26 cellular contexts compared by ENCODE assay signal in the genomic region with DNA sequence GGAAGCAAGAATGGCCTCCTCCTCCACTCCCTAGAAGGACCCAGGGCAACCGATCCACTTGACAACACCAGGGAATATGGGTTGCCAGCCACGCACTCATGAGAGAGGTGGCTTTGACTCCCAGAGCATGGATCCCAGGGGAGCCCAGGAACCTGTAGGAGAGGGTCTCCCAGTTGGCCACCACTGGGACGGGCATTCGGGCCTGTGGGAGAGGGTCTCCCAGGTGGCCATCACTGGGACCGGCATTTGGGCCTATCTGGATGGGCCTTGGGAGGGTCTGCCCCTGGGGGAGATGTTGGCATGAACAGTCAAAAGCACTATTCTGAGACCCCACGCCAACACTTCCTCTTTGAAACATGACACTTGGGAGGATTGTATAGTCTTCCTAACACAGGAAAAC. TPM values are rescaled to one million over a fixed set of nuclear protein-coding genes. Genes with fewer than 3 reads are reported as not detected.
DNase-seq lines count a peak whose midpoint lies in the region; ATAC-seq and TF ChIP-seq lines count a peak whose summit lies in the region.
"Had no signal": no experiment of that assay in that cellular context is flagged by ENCODE, and none has a peak within 500 bp of the region (broad histone marks: within the 10 kb centered on the region; RNA-seq: fewer than 3 reads in every experiment).

No MANE protein-coding gene starts in this region.

- H3K36me3 ChIP-seq in HEK293 (ENCODE audit: control insufficient read depth in 2 of 2, insufficient read depth in 1 of 2, low read length in 2 of 2) (no peaks in the 10 kb centered on the region), PC-9 (ENCODE audit: low read depth) (no peaks in the 10 kb centered on the region), stomach (no peaks in the 10 kb centered on the region), esophagus squamous epithelium (no peaks in the 10 kb centered on the region)
- H3K36me3 ChIP-seq: BE2C had no signal

- H3K79me2 ChIP-seq in PC-9 (ENCODE audit: low read depth): no peaks in the 10 kb centered on the region

- no peak for TF ChIP-seq POLR2A in stomach (IDR thresholded peaks at IDR 0.05)
- no peak for TF ChIP-seq POLR2A in esophagus squamous epithelium (IDR thresholded peaks at IDR 0.05)

- POLR2A ChIA-PET in HEK293 (lab: Yijun Ruan, JAX): no interaction called here
- POLR2A ChIA-PET in PC-9 (lab: Charles Lee; ENCODE audit: unreplicated experiment): no interaction called here

- CTCF ChIA-PET in HEK293 (lab: Yijun Ruan, JAX): no interaction called here
- CTCF ChIA-PET in PC-9 (lab: Charles Lee): no interaction called here

- no peak for DNase-seq in PC-9
- peak; percentile 37 for DNase-seq in left kidney (ENCODE audit: low read depth, low spot score)
- DNase-seq in stomach: no peak
- no peak for DNase-seq in SKM-1 (lab: John Stamatoyannopoulos, UW; ENCODE audit: unreplicated experiment)
- DNase-seq in A172 (ENCODE audit: low spot score): no peak
- no peak for DNase-seq in esophagus squamous epithelium (lab: John Stamatoyannopoulos, UW)
- no peak for DNase-seq in left lobe of liver (ENCODE audit: low spot score)
- DNase-seq: ACHN; BE2C; CD4-positive, alpha-beta T cell; COR-L47; DMS53; NCI-H1105; NCI-H146; NCI-H1930; NCI-H446 treated with DMSO at 0.1 percent for 48 hours; NCI-H82; SIG-M5; SW 1271 had no signal

- H3K9me3 ChIP-seq in HEK293 (ENCODE audit: control insufficient read depth, insufficient read depth, low read depth, low read length): no peaks in the 10 kb centered on the region
- no peaks in the 10 kb centered on the region for H3K9me3 ChIP-seq in PC-9 (ENCODE audit: insufficient read depth, low read depth)
- no peaks in the 10 kb centered on the region for H3K9me3 ChIP-seq in stomach
- no peaks in the 10 kb centered on the region for H3K9me3 ChIP-seq in esophagus squamous epithelium
- H3K9me3 ChIP-seq: BE2C had no signal

- no peak for ATAC-seq in left lobe of liver

- no peak overlapping the region for H2AFZ ChIP-seq in PC-9

- H3K4me2 ChIP-seq in PC-9: 0 out of 2 replicates have a peak overlapping the region, but pooled peaks have one; percentile 7

- TF ChIP-seq CTCF in HEK293 (tag by site-specific recombination; IDR thresholded peaks at IDR 0.05): no peak
- no peak for TF ChIP-seq CTCF in PC-9 (conservative IDR thresholded peaks at IDR 0.05)
- no peak for TF ChIP-seq CTCF in stomach (IDR thresholded peaks at IDR 0.05)
- no peak for TF ChIP-seq CTCF in esophagus squamous epithelium (IDR thresholded peaks at IDR 0.05)

- 79 to 89% (median 82%) methylated on average over 5 to 6 of the region's 6 CpGs for WGBS in stomach, 5 donors
- WGBS in esophagus squamous epithelium, 2 donors: 50 to 57% methylated on average over 1 of the region's 6 CpGs

- no peaks in the 10 kb centered on the region for H4K20me1 ChIP-seq in PC-9 (ENCODE audit: insufficient read depth)

- H3F3A ChIP-seq in PC-9 (ENCODE audit: insufficient read depth, low read depth): peaks cover 25% of the 10 kb centered on the region

- intact Hi-C loops in PC-9 (cut with micrococcal nuclease; ENCODE audit: unreplicated experiment) (no loop called here), stomach (cut with DNase I; ENCODE audit: low total_unique reads) (no loop called here), esophagus squamous epithelium (cut with DNase I) (no loop called here)

- H3K4me3 ChIP-seq in HEK293 (ENCODE audit: low read depth, low read length): no peak overlapping the region
- H3K4me3 ChIP-seq in PC-9: no peak overlapping the region
- H3K4me3 ChIP-seq in stomach: peak overlapping the region in 3 of 4 donors; percentile 19 to 35 (median 31)
- H3K4me3 ChIP-seq in esophagus squamous epithelium: no peak overlapping the region
- H3K4me3 ChIP-seq: SK-N-MC had no signal

- no peak for TF ChIP-seq EP300 in stomach (IDR thresholded peaks at IDR 0.05)

- no TSS peak for BruUV-seq in PC-9 (replicated peaks; lab: Mats Ljungman, UMichigan)

- no peaks in the 10 kb centered on the region for H3K4me1 ChIP-seq in HEK293 (ENCODE audit: control insufficient read depth, insufficient read depth, low read length)
- peaks cover 47% of the 10 kb centered on the region for H3K4me1 ChIP-seq in PC-9 (replicated peaks; ENCODE audit: insufficient read depth)
- peaks cover 0 to 20% (median 5%) of the 10 kb centered on the region in 4 donors for H3K4me1 ChIP-seq in stomach
- peaks cover 0 to 21% (median 0%) of the 10 kb centered on the region in 3 donors for H3K4me1 ChIP-seq in esophagus squamous epithelium
- H3K4me1 ChIP-seq: BE2C had no signal

- H3K27ac ChIP-seq in HEK293 (ENCODE audit: extremely low read depth, low read depth, low read length) (no peak overlapping the region), PC-9 (peak overlapping the region; percentile 81), stomach (peak overlapping the region; percentile 23 to 79 (median 71)), esophagus squamous epithelium (no peak overlapping the region)
- H3K27ac ChIP-seq: HL-60, SK-N-MC had no signal

- H3K27me3 ChIP-seq in PC-9 (ENCODE audit: insufficient read depth, low read depth) (no peaks in the 10 kb centered on the region), stomach (peaks cover 0 to 62% (median 0%) of the 10 kb centered on the region in 3 donors), esophagus squamous epithelium (peaks cover 0 to 52% (median 0%) of the 10 kb centered on the region in 4 donors)

- H3K9me2 ChIP-seq in PC-9 (ENCODE audit: insufficient read depth): no peaks in the 10 kb centered on the region

TF ChIP-seq in HEK293, 187 proteins besides CTCF, POLR2A, EP300 and RAD21:
- TF ChIP-seq ZNF510 (tag by site-specific recombination; IDR thresholded peaks at IDR 0.05; ENCODE audit: insufficient replicate concordance) (no peak), GLIS1 (tag by site-specific recombination; IDR thresholded peaks at IDR 0.05) (peak; percentile 70), ZNF404 (tag by site-specific recombination; IDR thresholded peaks at IDR 0.05) (no peak)
- TF ChIP-seq, protein P1, sequence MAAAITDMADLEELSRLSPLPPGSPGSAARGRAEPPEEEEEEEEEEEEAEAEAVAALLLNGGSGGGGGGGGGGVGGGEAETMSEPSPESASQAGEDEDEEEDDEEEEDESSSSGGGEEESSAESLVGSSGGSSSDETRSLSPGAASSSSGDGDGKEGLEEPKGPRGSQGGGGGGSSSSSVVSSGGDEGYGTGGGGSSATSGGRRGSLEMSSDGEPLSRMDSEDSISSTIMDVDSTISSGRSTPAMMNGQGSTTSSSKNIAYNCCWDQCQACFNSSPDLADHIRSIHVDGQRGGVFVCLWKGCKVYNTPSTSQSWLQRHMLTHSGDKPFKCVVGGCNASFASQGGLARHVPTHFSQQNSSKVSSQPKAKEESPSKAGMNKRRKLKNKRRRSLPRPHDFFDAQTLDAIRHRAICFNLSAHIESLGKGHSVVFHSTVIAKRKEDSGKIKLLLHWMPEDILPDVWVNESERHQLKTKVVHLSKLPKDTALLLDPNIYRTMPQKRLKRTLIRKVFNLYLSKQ (tag by site-specific recombination; IDR thresholded peaks at IDR 0.05; ENCODE audit: borderline replicate concordance): no peak
- TF ChIP-seq, protein P2, sequence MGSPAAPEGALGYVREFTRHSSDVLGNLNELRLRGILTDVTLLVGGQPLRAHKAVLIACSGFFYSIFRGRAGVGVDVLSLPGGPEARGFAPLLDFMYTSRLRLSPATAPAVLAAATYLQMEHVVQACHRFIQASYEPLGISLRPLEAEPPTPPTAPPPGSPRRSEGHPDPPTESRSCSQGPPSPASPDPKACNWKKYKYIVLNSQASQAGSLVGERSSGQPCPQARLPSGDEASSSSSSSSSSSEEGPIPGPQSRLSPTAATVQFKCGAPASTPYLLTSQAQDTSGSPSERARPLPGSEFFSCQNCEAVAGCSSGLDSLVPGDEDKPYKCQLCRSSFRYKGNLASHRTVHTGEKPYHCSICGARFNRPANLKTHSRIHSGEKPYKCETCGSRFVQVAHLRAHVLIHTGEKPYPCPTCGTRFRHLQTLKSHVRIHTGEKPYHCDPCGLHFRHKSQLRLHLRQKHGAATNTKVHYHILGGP (tag by site-specific recombination; IDR thresholded peaks at IDR 0.05): no peak
TF ChIP-seq in HEK293: peak in this region for 1.

RNA-seq across cellular contexts. Expression of a gene that starts 0.6 kb away (rescaled TPM):
- total RNA-seq in PC-9 (2021): 2.2 and 5.7 TPM in 2 replicates
- 1,000 to 10,000 TPM in 1 of 5 donors, 100 to 1,000 TPM in 1, 10 to 100 TPM in 2, not detected in 1; 62.4 to 1,697 (median 407) TPM for total RNA-seq in stomach
- over 10,000 TPM in 1 of 3 donors, 1,000 to 10,000 TPM in 1, 100 to 1,000 TPM in 1; 385 to 10,944 (median 1,930) TPM for polyA plus RNA-seq in stomach
- total RNA-seq in A172 (2014; rRNA removed; shearing (Covaris generic)): not detected in 2 replicates
- total RNA-seq in esophagus squamous epithelium: not detected
- 0.83 TPM for total RNA-seq in left lobe of liver
- total RNA-seq: CD4-positive, alpha-beta T cell; Daoy; G401; M059J had no signal
- polyA plus RNA-seq: IgD-negative memory B cell had no signal

RNA-seq across cellular contexts. Expression of a gene that starts 15.0 kb away (rescaled TPM):
- total RNA-seq in PC-9 (2021) (0.52 TPM in 1 of 2 replicates, not detected in the other), stomach (1,000 to 10,000 TPM in 3 of 5 donors, 100 to 1,000 TPM in 1, 1 to 10 TPM in 1; 2.3 to 2,979 (median 1,039) TPM), esophagus squamous epithelium (1 to 10 TPM in 1 of 4 donors, not detected in 3; 1.7 TPM), left lobe of liver (0.25 TPM)
- 1,000 to 10,000 TPM in 2 of 3 donors, 100 to 1,000 TPM in 1; 154 to 2,390 (median 1,084) TPM for polyA plus RNA-seq in stomach
- total RNA-seq in A172 (2014; rRNA removed; shearing (Covaris generic)): not detected in 2 replicates
- total RNA-seq: CD4-positive, alpha-beta T cell; Daoy; G401 had no signal
- polyA plus RNA-seq: IgD-negative memory B cell had no signal

RNA-seq across cellular contexts. Expression of a gene that starts 30.1 kb away (rescaled TPM):
- total RNA-seq in PC-9 (2021) (4.3 and 8.6 TPM in 2 replicates), stomach (10 to 100 TPM in 2 of 5 donors, 1 to 10 TPM in 1, under 1 TPM in 1, not detected in 1; 0.45 to 37.9 (median 9.7) TPM), esophagus squamous epithelium (under 1 TPM in 1 of 4 donors, not detected in 3; 0.09 TPM), left lobe of liver (1.0 TPM)
- 1 to 10 TPM; 1.8 to 3.9 (median 3.7) TPM for polyA plus RNA-seq in stomach
- 0.12 TPM in 1 of 2 replicates, not detected in the other for total RNA-seq in A172 (2014; rRNA removed; shearing (Covaris generic))
- total RNA-seq: G401 had no signal
- polyA plus RNA-seq: IgD-negative memory B cell had no signal

RNA-seq across cellular contexts. Expression of a gene that starts 37.9 kb away (rescaled TPM):
- not detected in 2 replicates for total RNA-seq in PC-9 (2021)
- 1 to 10 TPM in 2 of 5 donors, under 1 TPM in 2, not detected in 1; 0.29 to 4.6 (median 1.2) TPM for total RNA-seq in stomach
- polyA plus RNA-seq in stomach: under 1 TPM; 0.18 to 0.31 (median 0.25) TPM
- not detected in 2 replicates for total RNA-seq in A172 (2014; rRNA removed; shearing (Covaris generic))
- total RNA-seq in esophagus squamous epithelium: 1 to 10 TPM in 1 of 4 donors, under 1 TPM in 3; 0.57 to 1.9 (median 0.73) TPM
- 0.20 TPM for total RNA-seq in left lobe of liver
- total RNA-seq: Daoy, G401, M059J had no signal

RNA-seq across cellular contexts. Expression of a gene that starts 50.6 kb away (rescaled TPM):
- total RNA-seq in PC-9 (2021) (not detected in 2 replicates), stomach (100 to 1,000 TPM in 2 of 5 donors, 10 to 100 TPM in 2, 1 to 10 TPM in 1; 2.0 to 488 (median 49.6) TPM), esophagus squamous epithelium (10 to 100 TPM in 1 of 4 donors, 1 to 10 TPM in 2, not detected in 1; 1.4 to 15.1 (median 7.2) TPM), left lobe of liver (4.1 TPM)
- polyA plus RNA-seq in stomach: 10 to 100 TPM in 2 of 3 donors, 1 to 10 TPM in 1; 7.1 to 27.8 (median 26.8) TPM
- total RNA-seq in A172 (2014; rRNA removed; shearing (Covaris generic)): not detected in 2 replicates
- total RNA-seq: CD4-positive, alpha-beta T cell; G401 had no signal
- polyA plus RNA-seq: IgD-negative memory B cell had no signal

Comparison
In these comparisons a context has a peak if more than half of its experiments do, and no peak if none do; other contexts are left out.
1. H3K27ac ChIP-seq: peak in PC-9 (single experiment) and stomach (5 of 5); none in HEK293 (single experiment) and esophagus squamous epithelium (0 of 4).
2. H3K4me3 ChIP-seq: peak in stomach (3 of 4); none in HEK293 (single experiment), PC-9 (single experiment) and esophagus squamous epithelium (0 of 4).